8 cellular contexts compared by ENCODE assay signal in genomic region chr3:195863121-195864061, GRCh38. TPM values are rescaled to one million over a fixed set of nuclear protein-coding genes. Genes with fewer than 3 reads are reported as not detected.
DNase-seq lines count a peak whose midpoint lies in the region; ATAC-seq and TF ChIP-seq lines count a peak whose summit lies in the region.

No MANE protein-coding gene starts in this region.

- H3K27ac ChIP-seq in SJCRH30 = no peak overlapping the region
- H3K27ac ChIP-seq in ovary = no peak overlapping the region
- peak overlapping the region; percentile 42 for H3K27ac ChIP-seq in substantia nigra (ENCODE audit: low read depth, low read length, poor library complexity, severe bottlenecking)

- TF ChIP-seq POLR2A in ovary (IDR thresholded peaks at IDR 0.05) = no peak

- no peaks in the 10 kb centered on the region for H3K9me3 ChIP-seq in SJCRH30 (replicated peaks)
- no peaks in the 10 kb centered on the region for H3K9me3 ChIP-seq in ovary

- WGBS in ovary, 3 donors = 43 to 46% (median 45%) methylated on average over 29 to 30 of the region's 30 CpGs

- H3K27me3 ChIP-seq in SJCRH30 (no peaks in the 10 kb centered on the region), ovary (no peaks in the 10 kb centered on the region)

- peak; percentile 80 to 89 (median 86) for TF ChIP-seq CTCF in ovary (IDR thresholded peaks at IDR 0.05)

- no peak for TF ChIP-seq EP300 in ovary (IDR thresholded peaks at IDR 0.05)

- intact Hi-C loops in ovary (cut with DNase I) = loop anchor here in 2 of 4 donors (1.0 to 2.0 kb wide), 2 partner anchors 30 to 51 kb away; no protein-coding TSS in a partner anchor

- DNase-seq in DMS 273 (lab: John Stamatoyannopoulos, UW; ENCODE audit: unreplicated experiment) (peak; percentile 84), SJCRH30 (peak; percentile 77 to 78), activated gamma-delta T cell treated with Interleukin-2 at 50 U/mL for 16 hours (peak; percentile 58), foreskin melanocyte (peak; percentile 43), ovary (peak; percentile 84 to 93 (median 90)), substantia nigra (lab: John Stamatoyannopoulos, UW) (peak; percentile 50 to 93 (median 84))

- no peaks in the 10 kb centered on the region for H3K4me1 ChIP-seq in SJCRH30
- no peaks in the 10 kb centered on the region for H3K4me1 ChIP-seq in ovary (ENCODE audit: insufficient read depth)

- peaks cover 8% of the 10 kb centered on the region; the same call in 1 of the 2 replicates for H3K36me3 ChIP-seq in SJCRH30
- no peaks in the 10 kb centered on the region for H3K36me3 ChIP-seq in ovary

- H3K4me3 ChIP-seq in SJCRH30 (no peak overlapping the region), ovary (no peak overlapping the region)

- ATAC-seq in HG03439 (IDR thresholded peaks at IDR 0.05; ENCODE audit: unreplicated experiment) (peak; percentile 53), GM19023 (IDR thresholded peaks at IDR 0.05; ENCODE audit: unreplicated experiment) (no peak)

RNA-seq across cellular contexts. Expression of gene TNK2, which starts 45.0 kb away (rescaled TPM):
- 17.4 and 21.8 TPM in 2 replicates for total RNA-seq in SJCRH30 (2014; rRNA removed; shearing (Covaris generic))
- 10 to 100 TPM; 17.0 to 50.1 (median 36.7) TPM for total RNA-seq in ovary
- 10 to 100 TPM in 1 of 2 donors, 1 to 10 TPM in 1; 2.4 to 26.6 TPM for polyA plus RNA-seq in ovary

RNA-seq across cellular contexts. Expression of gene MUC4, which starts 51.7 kb away (rescaled TPM):
- total RNA-seq in SJCRH30 (2014; rRNA removed; shearing (Covaris generic)) = 1.1 and 1.5 TPM in 2 replicates
- under 1 TPM in 5 of 7 donors, not detected in 2; 0.23 to 0.99 (median 0.65) TPM for total RNA-seq in ovary
- polyA plus RNA-seq in ovary = under 1 TPM; 0.02 to 0.06 TPM
